Comparison of ENCODE assay signal across 16 cellular contexts in the genomic region with DNA sequence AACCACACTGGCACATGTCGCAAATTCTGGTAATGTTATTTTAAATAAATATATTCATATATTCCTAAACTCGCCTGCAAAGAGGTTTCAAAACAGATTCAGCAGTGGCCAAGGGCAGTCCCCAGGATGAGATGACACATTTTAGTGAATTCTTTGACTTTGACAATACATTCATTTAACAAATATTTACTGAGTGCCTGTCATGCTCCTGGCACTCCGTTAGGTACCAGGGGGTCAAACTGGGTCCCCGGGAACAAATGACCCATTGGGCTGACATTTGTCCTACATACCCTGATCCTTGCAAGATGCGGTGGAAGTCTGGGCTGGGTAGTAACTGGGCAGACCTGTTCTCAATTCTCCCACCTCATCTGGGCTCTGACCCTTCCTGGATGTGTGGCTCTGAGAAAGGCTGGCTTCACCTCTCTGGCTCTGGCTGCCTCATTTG.
A peak's percentile ranks its signal among the peaks of the same experiment; 100 is the strongest.
DNase-seq lines count a peak whose midpoint lies in the region; ATAC-seq and TF ChIP-seq lines count a peak whose summit lies in the region.
"Had no signal": no experiment of that assay in that cellular context is flagged by ENCODE, and none has a peak within 500 bp of the region (broad histone marks: within the 10 kb centered on the region; RNA-seq: fewer than 3 reads in every experiment).

No MANE protein-coding gene starts in this region.

- no peak overlapping the region for H3K27ac ChIP-seq in H9 (ENCODE audit: insufficient read length, low read depth, low read length)

- H3K9ac ChIP-seq in H9 (ENCODE audit: extremely low read depth, insufficient read length, low read length) (no peak overlapping the region), skeletal muscle satellite cell (ENCODE audit: low read depth, low read length) (no peak overlapping the region)

- peaks cover 32 to 39% of the 10 kb centered on the region in 2 experiments for H3K4me1 Mint-ChIP-seq in H9
- H3K4me1 Mint-ChIP-seq in activated naive CD8-positive, alpha-beta T cell treated with anti-CD3 and anti-CD28 coated beads for 36 hours: peaks cover 89% of the 10 kb centered on the region

- no CpG with 5 or more reads among the region's 5 CpGs for WGBS in H9 (ENCODE audit: extremely low coverage, insufficient read length, low lambda C conversion rate)

- H2BK15ac ChIP-seq in H9 (ENCODE audit: low read depth, low read length): no peak overlapping the region

- H3K4ac ChIP-seq in H9 (ENCODE audit: low read depth, low read length): no peak overlapping the region

- H3K9me3 Mint-ChIP-seq in H9: no peaks in the 10 kb centered on the region
- peaks cover 1% of the 10 kb centered on the region for H3K9me3 Mint-ChIP-seq in activated naive CD8-positive, alpha-beta T cell treated with anti-CD3 and anti-CD28 coated beads for 36 hours
- H3K9me3 Mint-ChIP-seq: CD14-positive monocyte had no signal

- no peak overlapping the region for H4K91ac ChIP-seq in H9 (ENCODE audit: insufficient read length, low read depth, low read length)

- no peaks in the 10 kb centered on the region for H3K36me3 Mint-ChIP-seq in H9 (ENCODE audit: insufficient read depth in 1 of 3, low read depth in 3 of 3)
- H3K36me3 Mint-ChIP-seq in activated naive CD8-positive, alpha-beta T cell treated with anti-CD3 and anti-CD28 coated beads for 36 hours: peaks cover 77% of the 10 kb centered on the region

- no peak overlapping the region for H3K4me3 Mint-ChIP-seq in H9
- H3K4me3 Mint-ChIP-seq in activated naive CD8-positive, alpha-beta T cell treated with anti-CD3 and anti-CD28 coated beads for 36 hours: no peak overlapping the region
- H3K4me3 Mint-ChIP-seq: CD14-positive monocyte had no signal

- H2AFZ ChIP-seq in H9 (ENCODE audit: low read length): no peak overlapping the region

- no peak for ATAC-seq in HG03354 (IDR thresholded peaks at IDR 0.05; ENCODE audit: poor library complexity, severe bottlenecking, unreplicated experiment)
- ATAC-seq: K562, left cardiac atrium had no signal

- H2BK120ac ChIP-seq in H9 (ENCODE audit: low read depth, low read length, poor library complexity, severe bottlenecking): no peak overlapping the region

- H3K36me3 ChIP-seq in skeletal muscle satellite cell (ENCODE audit: insufficient read depth, low read length): peaks cover 3% of the 10 kb centered on the region

- no peak overlapping the region for H2BK5ac ChIP-seq in H9 (ENCODE audit: insufficient read length, low read length)

- no peak overlapping the region for H3K4me3 ChIP-seq in skeletal muscle satellite cell (ENCODE audit: low read length)
- H3K4me3 ChIP-seq: K562 had no signal

- H4K8ac ChIP-seq in H9 (replicated peaks; ENCODE audit: insufficient read length, low read depth, low read length): no peak overlapping the region

- H3K79me1 ChIP-seq in H9 (ENCODE audit: insufficient read depth, low read depth, low read length, poor library complexity, severe bottlenecking): no peaks in the 10 kb centered on the region

- peaks cover 4% of the 10 kb centered on the region for H3K4me1 ChIP-seq in H9 (ENCODE audit: insufficient read depth, low read length)
- H3K4me1 ChIP-seq in skeletal muscle satellite cell (ENCODE audit: control insufficient read depth, insufficient read depth, low read length): peaks cover 53% of the 10 kb centered on the region

- H3K27me3 ChIP-seq in H9 (ENCODE audit: insufficient read depth, low read length) (no peaks in the 10 kb centered on the region), skeletal muscle satellite cell (ENCODE audit: control insufficient read depth, insufficient read depth, low read length) (no peaks in the 10 kb centered on the region)

- no peaks in the 10 kb centered on the region for H4K20me1 ChIP-seq in H9 (ENCODE audit: control insufficient read depth, insufficient read depth, insufficient read length)

- peak; percentile 37 for DNase-seq in activated CD4-positive, alpha-beta T cell treated with anti-CD3 and anti-CD28 coated beads for 48 hours
- no peak for DNase-seq in activated CD4-positive, alpha-beta T cell treated with anti-CD3 and anti-CD28 coated beads, Interleukin-2, amount 50 U/mL, for 1 hour
- DNase-seq in H9 (no peak), cerebellum (ENCODE audit: low spot score) (no peak)
- DNase-seq in activated naive CD8-positive, alpha-beta T cell treated with anti-CD3 and anti-CD28 coated beads for 36 hours: no peak
- DNase-seq in stimulated activated CD4-positive, alpha-beta T cell treated with anti-CD3 and anti-CD28 coated beads, Interleukin-4, amount 100 ng/mL, for 24 hours: no peak
- DNase-seq: activated CD8-positive, alpha-beta memory T cell treated with anti-CD3 and anti-CD28 coated beads, Interleukin-2, amount 50 U/mL, for 4 hours; foreskin fibroblast; left cardiac atrium; NCI-H1105; stimulated activated CD4-positive, alpha-beta T cell treated with anti-CD3 and anti-CD28 coated beads, Interleukin-4, amount 100 ng/mL, for 1 hour; trophoblast cell had no signal

- no peak overlapping the region for H3K23ac ChIP-seq in H9 (ENCODE audit: insufficient read length, low read depth, low read length)

- no peak overlapping the region for H2BK12ac ChIP-seq in H9 (ENCODE audit: insufficient read length, low read depth, low read length)

- peak overlapping the region in 2 of 3 experiments; percentile 49 to 53; a peak in 3 of 7 replicates for H3K27ac Mint-ChIP-seq in H9
- H3K27ac Mint-ChIP-seq in activated naive CD8-positive, alpha-beta T cell treated with anti-CD3 and anti-CD28 coated beads for 36 hours: peak overlapping the region; percentile 76

- H3K18ac ChIP-seq in H9 (ENCODE audit: insufficient read length, low read depth, low read length): no peak overlapping the region

- H3K14ac ChIP-seq in H9 (ENCODE audit: insufficient read depth, low read length): 0 out of 2 replicates have a peak overlapping the region, but pooled peaks have one; percentile 6

- no peak overlapping the region for H3K56ac ChIP-seq in H9 (ENCODE audit: insufficient read length, low read depth, low read length)

- H3K4me2 ChIP-seq in H9 (ENCODE audit: insufficient read depth, insufficient read length, low read length) (no peak overlapping the region), skeletal muscle satellite cell (ENCODE audit: low read length) (peak overlapping the region; percentile 47)

- no peak overlapping the region for H2AK5ac ChIP-seq in H9 (ENCODE audit: insufficient read length, low read length)

- H4K5ac ChIP-seq in H9 (ENCODE audit: insufficient read length, low read depth, low read length): no peak overlapping the region

- H2BK20ac ChIP-seq in H9 (ENCODE audit: low read depth, low read length, poor library complexity, severe bottlenecking): no peak overlapping the region

- no peaks in the 10 kb centered on the region for H3K23me2 ChIP-seq in H9 (ENCODE audit: insufficient read length, low read depth, low read length, poor library complexity, severe bottlenecking)

- H3K9me3 ChIP-seq in H9 (ENCODE audit: control insufficient read depth, low read depth, low read length) (no peaks in the 10 kb centered on the region), skeletal muscle satellite cell (replicated peaks; ENCODE audit: low read length) (no peaks in the 10 kb centered on the region)

- H3T11ph ChIP-seq in H9 (ENCODE audit: low read length): no peak overlapping the region

- H3K27me3 Mint-ChIP-seq in H9 (ENCODE audit: low read depth): no peaks in the 10 kb centered on the region
- no peaks in the 10 kb centered on the region for H3K27me3 Mint-ChIP-seq in activated naive CD8-positive, alpha-beta T cell treated with anti-CD3 and anti-CD28 coated beads for 36 hours

- no peak for TF ChIP-seq CTCF in H9 (conservative IDR thresholded peaks at IDR 0.05)

- no peaks in the 10 kb centered on the region for H3K79me2 ChIP-seq in H9 (ENCODE audit: insufficient read depth, low read length)
